9 cellular contexts compared by ENCODE assay signal in the genomic region with DNA sequence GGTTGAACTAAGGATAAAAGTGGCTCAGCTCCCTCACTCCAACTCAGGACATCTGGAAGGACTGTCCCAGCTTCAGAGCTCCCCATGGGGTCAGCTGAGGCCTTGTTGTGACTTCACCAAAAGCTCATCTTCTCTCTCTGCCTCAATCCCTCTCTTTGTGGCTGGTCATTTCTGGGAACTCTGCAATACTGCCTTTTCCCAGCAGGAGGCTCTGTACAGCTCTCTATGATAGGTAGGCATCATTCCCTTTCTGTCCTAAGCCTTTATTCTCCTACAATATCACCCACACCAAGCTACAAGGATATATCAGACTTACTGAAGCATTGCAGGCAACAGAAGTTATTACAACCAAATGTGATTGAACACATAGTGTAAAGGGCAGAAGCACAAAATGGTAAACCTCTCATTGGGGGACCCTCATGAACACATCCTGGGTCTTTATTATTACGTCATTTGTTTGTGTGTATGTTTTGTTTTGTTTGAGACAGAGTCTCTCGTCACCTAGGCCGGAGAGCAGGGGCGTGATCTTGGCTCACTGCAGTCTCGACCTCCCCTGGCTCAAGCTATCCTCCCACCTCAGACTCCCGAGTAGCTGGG. TPM values are rescaled to one million over a fixed set of nuclear protein-coding genes. Genes with fewer than 3 reads are reported as not detected.
DNase-seq lines count a peak whose midpoint lies in the region; ATAC-seq, FAIRE-seq and TF ChIP-seq lines count a peak whose summit lies in the region.
"Had no signal": no experiment of that assay in that cellular context is flagged by ENCODE, and none has a peak within 500 bp of the region (broad histone marks: within the 10 kb centered on the region; RNA-seq: fewer than 3 reads in every experiment).

No MANE protein-coding gene starts in this region.

- no peak overlapping the region for H4K91ac ChIP-seq in neuronal stem cell (ENCODE audit: low read depth, low read length, poor library complexity)

- no peaks in the 10 kb centered on the region for H3K4me1 ChIP-seq in neuronal stem cell (ENCODE audit: control insufficient read depth in 2 of 2, insufficient read depth in 1 of 2, low read depth in 1 of 2, low read length in 2 of 2)

- no peak overlapping the region for H2BK12ac ChIP-seq in neuronal stem cell (ENCODE audit: low read length)

- no peak overlapping the region for H2BK120ac ChIP-seq in neuronal stem cell (ENCODE audit: low read depth, low read length)

- H3K4me2 ChIP-seq in neuronal stem cell (ENCODE audit: insufficient read depth, low read length, poor library complexity, severe bottlenecking): no peak overlapping the region

- TF ChIP-seq CTCF in bronchial epithelial cell (IDR thresholded peaks at IDR 0.05; ENCODE audit: insufficient read depth, low read length, severe bottlenecking): peak; percentile 85

- no peak overlapping the region for H4K8ac ChIP-seq in neuronal stem cell (ENCODE audit: low read depth, low read length)

- DNase-seq in DMS153 treated with DMSO at 0.1 percent for 48 hours (lab: John Stamatoyannopoulos, UW; ENCODE audit: unreplicated experiment): peak; percentile 36
- DNase-seq in Jurkat, Clone E6-1 (ENCODE audit: low read depth, low spot score): peak; percentile 1
- peak; percentile 38 for DNase-seq in bronchial epithelial cell (ENCODE audit: low read depth)
- DNase-seq in neuronal stem cell (ENCODE audit: low spot score): peak; percentile 14
- no peak for DNase-seq in NCI-H2227 treated with DMSO at 0.1 percent for 48 hours (lab: John Stamatoyannopoulos, UW)
- no peak for DNase-seq in stimulated activated CD4-positive, alpha-beta T cell treated with anti-CD3 and anti-CD28 coated beads, Interleukin-4, amount 100 ng/mL, for 4 hours
- no peak for DNase-seq in NCI-H2107 (lab: John Stamatoyannopoulos, UW)

- H3K27me3 ChIP-seq in bronchial epithelial cell (ENCODE audit: control insufficient read depth, insufficient read depth, low read length) (no peaks in the 10 kb centered on the region), neuronal stem cell (ENCODE audit: control insufficient read depth in 3 of 3, insufficient read depth in 3 of 3, low read depth in 1 of 3, low read length in 3 of 3) (no peaks in the 10 kb centered on the region)

- no peaks in the 10 kb centered on the region for H3K9me3 ChIP-seq in neuronal stem cell (replicated peaks in 1 of 2; ENCODE audit: control insufficient read depth in 2 of 2, insufficient read depth in 1 of 2, low read depth in 1 of 2, low read length in 2 of 2)

- no peak overlapping the region for H2BK15ac ChIP-seq in neuronal stem cell (ENCODE audit: low read length)

- H3K18ac ChIP-seq in neuronal stem cell (ENCODE audit: low read length): no peak overlapping the region

- no peak overlapping the region for H3K9ac ChIP-seq in neuronal stem cell (ENCODE audit: low read depth, low read length, poor library complexity)

- H3K14ac ChIP-seq in neuronal stem cell (ENCODE audit: low read length): no peak overlapping the region

- H2AFZ ChIP-seq in neuronal stem cell (ENCODE audit: low read length): no peak overlapping the region

- no peak overlapping the region for H3K23ac ChIP-seq in neuronal stem cell (ENCODE audit: low read depth, low read length, poor library complexity)

- H3K27ac ChIP-seq in neuronal stem cell (replicated peaks; ENCODE audit: low read length): no peak overlapping the region

- H2BK5ac ChIP-seq in neuronal stem cell (ENCODE audit: low read length): no peak overlapping the region

- FAIRE-seq in bronchial epithelial cell (lab: Jason Lieb, UNC): no peak

- no peak overlapping the region for H3K4me3 ChIP-seq in Jurkat, Clone E6-1 (ENCODE audit: low read length)
- H3K4me3 ChIP-seq in bronchial epithelial cell (ENCODE audit: low read depth, low read length) (no peak overlapping the region), neuronal stem cell (ENCODE audit: low read length in 2 of 2) (no peak overlapping the region)

- no peaks in the 10 kb centered on the region for H3K79me1 ChIP-seq in neuronal stem cell (ENCODE audit: low read depth, low read length)

- peak; percentile 75 for ATAC-seq in GM18868 (IDR thresholded peaks at IDR 0.05; ENCODE audit: unreplicated experiment)

- no peaks in the 10 kb centered on the region for H3K36me3 ChIP-seq in bronchial epithelial cell (ENCODE audit: control insufficient read depth, insufficient read depth, low read length)
- no peaks in the 10 kb centered on the region for H3K36me3 ChIP-seq in neuronal stem cell (replicated peaks in 1 of 2; ENCODE audit: control insufficient read depth in 2 of 2, insufficient read depth in 2 of 2, low read length in 2 of 2)

- no CpG with 5 or more reads among the region's 6 CpGs for WGBS in neuronal stem cell (ENCODE audit: extremely low coverage in 2 of 2, insufficient read length in 2 of 2, insufficient replicate concordance in 1 of 2), 2 donors

- H3K4ac ChIP-seq in neuronal stem cell (ENCODE audit: low read length): no peak overlapping the region

- no peak overlapping the region for H2AK5ac ChIP-seq in neuronal stem cell (ENCODE audit: low read depth, low read length)

RNA-seq across cellular contexts. Expression of gene PRPS1L1, which starts 36.7 kb away (rescaled TPM):
- not detected for polyA plus RNA-seq in Jurkat, Clone E6-1 (2012; ENCODE audit: insufficient read depth, insufficient read length)
- not detected in 2 replicates for total RNA-seq in bronchial epithelial cell
- not detected for polyA plus RNA-seq in neuronal stem cell (2013, experiment 1 of 2)
- not detected for polyA plus RNA-seq in neuronal stem cell (2013, experiment 2 of 2)
- total RNA-seq: T-helper 2 cell treated with Interferon-gamma antibody and Interleukin-4, amounts not matched to agents 100 ng/mL and 5 ng/mL, for 36 hours had no signal

Comparison
In these comparisons a context has a peak if more than half of its experiments do, and no peak if none do; other contexts are left out.
1. DNase-seq: peak in DMS153 treated with DMSO at 0.1 percent for 48 hours (single experiment), Jurkat, Clone E6-1 (single experiment), bronchial epithelial cell (single experiment) and neuronal stem cell (single experiment); none in NCI-H2227 treated with DMSO at 0.1 percent for 48 hours (single experiment), stimulated activated CD4-positive, alpha-beta T cell treated with anti-CD3 and anti-CD28 coated beads, Interleukin-4, amount 100 ng/mL, for 4 hours (0 of 2) and NCI-H2107 (single experiment).